16 cellular contexts compared by ENCODE assay signal in genomic region chr1:187566371-187566770, GRCh38.
DNase-seq lines count a peak whose midpoint lies in the region; ATAC-seq lines count a peak whose summit lies in the region.
"Had no signal": no experiment of that assay in that cellular context is flagged by ENCODE, and none has a peak within 500 bp of the region (broad histone marks: within the 10 kb centered on the region; RNA-seq: fewer than 3 reads in every experiment).

No MANE protein-coding gene starts in this region.

- H3K4me1 ChIP-seq in GM23248 (ENCODE audit: insufficient read depth) (peaks cover 22% of the 10 kb centered on the region), trophoblast cell (ENCODE audit: control insufficient read depth in 1 of 2, insufficient read depth in 2 of 2, low read length in 2 of 2) (no peaks in the 10 kb centered on the region)

- H2AFZ ChIP-seq in GM23248 = no peak overlapping the region
- no peak overlapping the region for H2AFZ ChIP-seq in trophoblast cell (ENCODE audit: insufficient read depth, low read length, poor library complexity)

- no peaks in the 10 kb centered on the region for H3K36me3 Mint-ChIP-seq in T-helper 17 cell (ENCODE audit: low read depth)

- no peaks in the 10 kb centered on the region for H3K4me1 Mint-ChIP-seq in T-helper 17 cell

- no peak overlapping the region for H2BK5ac ChIP-seq in trophoblast cell (ENCODE audit: low read depth, low read length, poor library complexity)

- in situ Hi-C loops in GM23248 (cut with MboI) = no loop called here

- no peak overlapping the region for H3K18ac ChIP-seq in trophoblast cell (ENCODE audit: low read length)

- H2AK5ac ChIP-seq in trophoblast cell (ENCODE audit: low read length) = no peak overlapping the region

- peak; percentile 4 for DNase-seq in GM23248
- peak; percentile 47 to 60 for DNase-seq in NCI-H446 (lab: John Stamatoyannopoulos, UW)
- DNase-seq in fibroblast of peridontal ligament (ENCODE audit: extremely low read depth) = peak; percentile 2
- peak; percentile 13 for DNase-seq in skeletal muscle cell (ENCODE audit: low read depth)
- no peak for DNase-seq in trophoblast cell
- DNase-seq in NCI-H2196 treated with DMSO at 0.1 percent for 48 hours (lab: John Stamatoyannopoulos, UW; ENCODE audit: unreplicated experiment) = no peak
- no peak for DNase-seq in T-helper 17 cell
- DNase-seq: C1 segment of cervical spinal cord, DMS79, NCI-H1092 treated with DMSO at 0.1 percent for 48 hours, NCI-H2081, NCI-H2171 treated with DMSO at 0.1 percent for 48 hours, NCI-H510A treated with DMSO at 0.1 percent for 48 hours, NCI-H82, SHP77 treated with DMSO at 0.1 percent for 48 hours, SK-N-SH had no signal

- H4K8ac ChIP-seq in trophoblast cell (ENCODE audit: low read depth, low read length) = no peak overlapping the region

- no peak overlapping the region for H3K4ac ChIP-seq in trophoblast cell (ENCODE audit: low read depth, low read length)

- H3K4me2 ChIP-seq in GM23248 (ENCODE audit: unreplicated experiment) (no peak overlapping the region), trophoblast cell (ENCODE audit: low read length) (no peak overlapping the region)
- H3K4me2 ChIP-seq: SK-N-SH had no signal

- no peaks in the 10 kb centered on the region for H3K9me2 ChIP-seq in GM23248 (ENCODE audit: insufficient read depth)
- H3K9me2 ChIP-seq: SK-N-SH had no signal

- no peak overlapping the region for H3K27ac ChIP-seq in GM23248
- no peak overlapping the region for H3K27ac ChIP-seq in trophoblast cell (ENCODE audit: low read depth, low read length)

- no peak overlapping the region for H3K4me3 Mint-ChIP-seq in T-helper 17 cell

- H3K79me2 ChIP-seq in GM23248 (ENCODE audit: insufficient read depth) = no peaks in the 10 kb centered on the region
- H3K79me2 ChIP-seq in trophoblast cell (ENCODE audit: control insufficient read depth, insufficient read depth, low read length, poor library complexity) = no peaks in the 10 kb centered on the region

- no peaks in the 10 kb centered on the region for H3K27me3 ChIP-seq in GM23248 (replicated peaks; ENCODE audit: insufficient read depth)
- no peaks in the 10 kb centered on the region for H3K27me3 ChIP-seq in trophoblast cell (ENCODE audit: insufficient read depth, low read length)

- H3K27ac Mint-ChIP-seq in T-helper 17 cell = no peak overlapping the region

- no peak overlapping the region for H2BK12ac ChIP-seq in trophoblast cell (ENCODE audit: low read length)

- H3K36me3 ChIP-seq in GM23248 (ENCODE audit: low read depth) (no peaks in the 10 kb centered on the region), trophoblast cell (ENCODE audit: control insufficient read depth in 1 of 2, insufficient read depth in 2 of 2, low read length in 2 of 2) (no peaks in the 10 kb centered on the region)

- H3K14ac ChIP-seq in trophoblast cell (ENCODE audit: low read length) = no peak overlapping the region

- 27 to 32% methylated on average over 1 of the region's 1 CpG for WGBS in GM23248 (ENCODE audit: low coverage in 1 of 2, low lambda C conversion rate in 2 of 2, missing lambda C conversion rate in 2 of 2), 2 experiments
- WGBS in trophoblast cell (ENCODE audit: extremely low coverage, insufficient coverage, insufficient read length) = no CpG with 5 or more reads among the region's 1 CpG

- no peaks in the 10 kb centered on the region for H4K20me1 ChIP-seq in GM23248 (ENCODE audit: insufficient read depth)

- no peak overlapping the region for H4K91ac ChIP-seq in trophoblast cell (ENCODE audit: low read depth, low read length)

- H2BK120ac ChIP-seq in trophoblast cell (ENCODE audit: insufficient read depth, low read length, poor library complexity) = no peak overlapping the region

- no peak overlapping the region for H4K12ac ChIP-seq in trophoblast cell (ENCODE audit: low read depth, low read length)

- no peaks in the 10 kb centered on the region for H3K27me3 Mint-ChIP-seq in T-helper 17 cell

- H3K4me3 ChIP-seq in GM23248 (no peak overlapping the region), skeletal muscle cell (ENCODE audit: low read depth, low read length) (no peak overlapping the region), trophoblast cell (ENCODE audit: low read depth, low read length) (no peak overlapping the region)

- H3K23ac ChIP-seq in trophoblast cell (ENCODE audit: low read length) = no peak overlapping the region

- no peaks in the 10 kb centered on the region for H3K79me1 ChIP-seq in trophoblast cell (ENCODE audit: low read length)

- H3K9me3 ChIP-seq in GM23248 (ENCODE audit: low read depth) (no peaks in the 10 kb centered on the region), trophoblast cell (ENCODE audit: insufficient read depth, low read depth, low read length) (no peaks in the 10 kb centered on the region), T-helper 17 cell (ENCODE audit: control insufficient read depth, low read length, poor library complexity, severe bottlenecking) (no peaks in the 10 kb centered on the region)
- H3K9me3 ChIP-seq: SK-N-SH had no signal

- ATAC-seq in T-helper 17 cell = no peak

- H3K9ac ChIP-seq in GM23248 (no peak overlapping the region), trophoblast cell (ENCODE audit: low read length) (no peak overlapping the region)
- H3K9ac ChIP-seq: SK-N-SH had no signal

- H3F3A ChIP-seq in GM23248 (ENCODE audit: insufficient read depth) = peaks cover 11% of the 10 kb centered on the region

Comparison
In these comparisons a context has a peak if more than half of its experiments do, and no peak if none do; other contexts are left out.
1. DNase-seq: peak in GM23248 (single experiment), NCI-H446 (2 of 2), fibroblast of peridontal ligament (single experiment) and skeletal muscle cell (single experiment); none in trophoblast cell (0 of 2), NCI-H2196 treated with DMSO at 0.1 percent for 48 hours (single experiment) and T-helper 17 cell (0 of 3).